ENCODE assay signal across 8 cellular contexts in the genomic region with DNA sequence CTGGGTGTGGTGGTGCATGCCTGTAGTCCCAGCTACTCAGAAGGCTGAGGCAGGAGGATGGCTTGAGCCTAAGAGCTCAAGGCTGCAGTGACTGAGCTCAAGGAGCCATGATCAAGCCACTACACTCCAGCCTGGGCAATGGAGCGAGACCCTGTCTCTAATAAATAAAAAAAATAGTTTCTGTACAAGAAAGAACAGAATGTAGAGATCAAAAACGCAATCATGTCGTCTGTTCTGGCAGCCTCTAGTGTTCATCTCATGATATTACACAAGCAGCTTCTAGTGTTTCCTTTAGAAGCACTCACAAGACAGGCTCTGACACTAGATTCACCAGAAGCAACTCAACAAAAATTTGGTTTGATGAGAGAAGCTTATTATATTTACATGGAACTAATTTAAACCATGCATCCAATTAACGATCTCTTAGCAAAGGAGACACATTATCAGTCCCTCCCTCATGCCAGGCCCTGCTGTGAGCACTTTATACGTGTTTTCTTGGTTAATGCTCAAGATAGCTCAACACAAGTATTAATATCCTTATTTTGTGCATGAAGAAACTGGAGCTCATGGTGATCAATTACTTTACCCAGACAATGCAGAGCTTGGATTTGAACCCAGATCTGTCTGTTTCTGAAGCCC. TPM values are rescaled to one million over a fixed set of nuclear protein-coding genes. Genes with fewer than 3 reads are reported as not detected.
DNase-seq lines count a peak whose midpoint lies in the region; ATAC-seq, FAIRE-seq and TF ChIP-seq lines count a peak whose summit lies in the region.

No MANE protein-coding gene starts in this region.

- peak; percentile 70 to 74 for TF ChIP-seq RAD21 in liver (IDR thresholded peaks at IDR 0.05)

- H3K36me3 ChIP-seq in BE2C (no peaks in the 10 kb centered on the region), bronchial epithelial cell (ENCODE audit: control insufficient read depth, insufficient read depth, low read length) (no peaks in the 10 kb centered on the region), liver (ENCODE audit: control insufficient read depth in 4 of 4, insufficient read depth in 3 of 4, low read depth in 1 of 4, low read length in 3 of 4) (no peaks in the 10 kb centered on the region), aorta (ENCODE audit: control insufficient read depth in 1 of 2, insufficient read depth in 2 of 2, low read length in 1 of 2) (no peaks in the 10 kb centered on the region)

- no peak for DNase-seq in BE2C
- peak; percentile 49 for DNase-seq in GM13976 (ENCODE audit: low spot score)
- peak; percentile 41 for DNase-seq in NCI-H345 treated with DMSO at 0.1 percent for 48 hours (lab: John Stamatoyannopoulos, UW; ENCODE audit: unreplicated experiment)
- peak; percentile 68 for DNase-seq in bronchial epithelial cell (ENCODE audit: low read depth)
- DNase-seq in aorta, result no peak

- no peak for FAIRE-seq in bronchial epithelial cell (lab: Jason Lieb, UNC)

- H3K27ac ChIP-seq in liver (ENCODE audit: low read depth in 1 of 2, low read length in 2 of 2) (no peak overlapping the region), aorta (ENCODE audit: low read depth in 1 of 2, low read length in 2 of 2) (no peak overlapping the region)

- H3K9me3 ChIP-seq in BE2C (no peaks in the 10 kb centered on the region), liver (ENCODE audit: control insufficient read depth in 4 of 4, low read length in 3 of 4) (peaks cover 0 to 5% (median under 1%) of the 10 kb centered on the region in 4 donors), aorta (ENCODE audit: control insufficient read depth, low read length) (no peaks in the 10 kb centered on the region)

- intact Hi-C loops in aorta (cut with DNase I), result loop anchor here (5.0 to 10.0 kb wide), 2 partner anchors 408 to 520 kb away; no protein-coding TSS in a partner anchor

- no peak overlapping the region for H3K4me3 ChIP-seq in BE2C (ENCODE audit: low read depth, low read length)
- no peak overlapping the region for H3K4me3 ChIP-seq in bronchial epithelial cell (ENCODE audit: low read depth, low read length)
- H3K4me3 ChIP-seq in liver (ENCODE audit: low read depth in 1 of 3, low read length in 3 of 3), result no peak overlapping the region
- no peak overlapping the region for H3K4me3 ChIP-seq in aorta (ENCODE audit: low read length in 2 of 2)

- ATAC-seq in GM21576 (IDR thresholded peaks at IDR 0.05; ENCODE audit: unreplicated experiment) (no peak), GM21528 (IDR thresholded peaks at IDR 0.05; ENCODE audit: low FRiP score, unreplicated experiment) (no peak), aorta (ENCODE audit: low FRiP score) (no peak)

- no peak overlapping the region for H3K9ac ChIP-seq in liver (ENCODE audit: low read depth in 1 of 2, low read length in 2 of 2)

- WGBS in liver, result 32% methylated on average over 5 of the region's 5 CpGs
- 37 to 41% methylated on average over 5 of the region's 5 CpGs for WGBS in aorta, 2 donors

- in situ Hi-C loops in GM13976 (cut with MboI; ENCODE audit: low sequenced_read_pairs, unreplicated experiment), result loop anchor here (25.0 kb wide), 1 partner anchor 410 kb away; no protein-coding TSS in a partner anchor

- H3K27me3 ChIP-seq in BE2C (no peaks in the 10 kb centered on the region; the same call in 1 of the 2 replicates), bronchial epithelial cell (ENCODE audit: control insufficient read depth, insufficient read depth, low read length) (no peaks in the 10 kb centered on the region), liver (ENCODE audit: control insufficient read depth in 4 of 4, insufficient read depth in 4 of 4, low read length in 3 of 4) (no peaks in the 10 kb centered on the region), aorta (ENCODE audit: control insufficient read depth in 1 of 2, insufficient read depth in 2 of 2, low read length in 1 of 2) (no peaks in the 10 kb centered on the region)

- H3K4me1 ChIP-seq in BE2C, result no peaks in the 10 kb centered on the region; the same call in 1 of the 2 replicates
- H3K4me1 ChIP-seq in liver (ENCODE audit: control insufficient read depth in 4 of 4, insufficient read depth in 4 of 4, low read length in 3 of 4), result no peaks in the 10 kb centered on the region
- no peaks in the 10 kb centered on the region for H3K4me1 ChIP-seq in aorta (ENCODE audit: control insufficient read depth in 1 of 2, insufficient read depth in 2 of 2, low read length in 2 of 2)

- TF ChIP-seq CTCF in BE2C (IDR thresholded peaks at IDR 0.05; ENCODE audit: low read depth, low read length), result peak; percentile 80
- peak; percentile 63 for TF ChIP-seq CTCF in GM13976 (IDR thresholded peaks at IDR 0.05; ENCODE audit: borderline replicate concordance, control extremely low read depth, extremely low read depth, insufficient read depth, missing control alignments)
- TF ChIP-seq CTCF in bronchial epithelial cell (IDR thresholded peaks at IDR 0.05; ENCODE audit: insufficient read depth, low read length, severe bottlenecking), result peak; percentile 87
- TF ChIP-seq CTCF in liver (IDR thresholded peaks at IDR 0.05; ENCODE audit: low read depth, low read length, missing input control), result peak; percentile 71

TF ChIP-seq in liver, 16 proteins besides CTCF, POLR2A, EP300 and RAD21:
- TF ChIP-seq, protein P1, sequence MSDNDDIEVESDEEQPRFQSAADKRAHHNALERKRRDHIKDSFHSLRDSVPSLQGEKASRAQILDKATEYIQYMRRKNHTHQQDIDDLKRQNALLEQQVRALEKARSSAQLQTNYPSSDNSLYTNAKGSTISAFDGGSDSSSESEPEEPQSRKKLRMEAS (IDR thresholded peaks at IDR 0.05), result no peak
- TF ChIP-seq, protein P2, sequence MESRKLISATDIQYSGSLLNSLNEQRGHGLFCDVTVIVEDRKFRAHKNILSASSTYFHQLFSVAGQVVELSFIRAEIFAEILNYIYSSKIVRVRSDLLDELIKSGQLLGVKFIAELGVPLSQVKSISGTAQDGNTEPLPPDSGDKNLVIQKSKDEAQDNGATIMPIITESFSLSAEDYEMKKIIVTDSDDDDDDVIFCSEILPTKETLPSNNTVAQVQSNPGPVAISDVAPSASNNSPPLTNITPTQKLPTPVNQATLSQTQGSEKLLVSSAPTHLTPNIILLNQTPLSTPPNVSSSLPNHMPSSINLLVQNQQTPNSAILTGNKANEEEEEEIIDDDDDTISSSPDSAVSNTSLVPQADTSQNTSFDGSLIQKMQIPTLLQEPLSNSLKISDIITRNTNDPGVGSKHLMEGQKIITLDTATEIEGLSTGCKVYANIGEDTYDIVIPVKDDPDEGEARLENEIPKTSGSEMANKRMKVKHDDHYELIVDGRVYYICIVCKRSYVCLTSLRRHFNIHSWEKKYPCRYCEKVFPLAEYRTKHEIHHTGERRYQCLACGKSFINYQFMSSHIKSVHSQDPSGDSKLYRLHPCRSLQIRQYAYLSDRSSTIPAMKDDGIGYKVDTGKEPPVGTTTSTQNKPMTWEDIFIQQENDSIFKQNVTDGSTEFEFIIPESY (IDR thresholded peaks at IDR 0.05), result no peak

RNA-seq across cellular contexts. Expression of a gene that starts 6.9 kb away (rescaled TPM):
- not detected for polyA plus RNA-seq in BE2C (2012; ENCODE audit: insufficient read depth, insufficient read length, low read depth)
- total RNA-seq in bronchial epithelial cell (not detected in 2 replicates), liver (not detected), aorta (not detected)
- polyA plus RNA-seq in liver (not detected), aorta (not detected)

RNA-seq across cellular contexts. Expression of a gene that starts 13.3 kb away (rescaled TPM):
- polyA plus RNA-seq in BE2C (2012; ENCODE audit: insufficient read depth, insufficient read length, low read depth), result not detected
- total RNA-seq in bronchial epithelial cell, result not detected in 2 replicates
- not detected for total RNA-seq in liver
- not detected for polyA plus RNA-seq in liver
- not detected for total RNA-seq in aorta
- polyA plus RNA-seq in aorta, result not detected

RNA-seq across cellular contexts. Expression of a gene that starts 19.7 kb away (rescaled TPM):
- not detected for polyA plus RNA-seq in BE2C (2012; ENCODE audit: insufficient read depth, insufficient read length, low read depth)
- total RNA-seq in bronchial epithelial cell, result not detected in 2 replicates
- not detected for total RNA-seq in liver
- polyA plus RNA-seq in liver, result not detected
- not detected for total RNA-seq in aorta
- not detected for polyA plus RNA-seq in aorta

RNA-seq across cellular contexts. Expression of a gene that starts 28.2 kb away (rescaled TPM):
- polyA plus RNA-seq in BE2C (2012; ENCODE audit: insufficient read depth, insufficient read length, low read depth), result not detected
- 0.13 TPM in 1 of 2 replicates, not detected in the other for total RNA-seq in bronchial epithelial cell
- not detected for total RNA-seq in liver
- not detected for polyA plus RNA-seq in liver
- not detected for total RNA-seq in aorta
- not detected for polyA plus RNA-seq in aorta

RNA-seq across cellular contexts. Expression of a gene that starts 46.9 kb away (rescaled TPM):
- not detected for polyA plus RNA-seq in BE2C (2012; ENCODE audit: insufficient read depth, insufficient read length, low read depth)
- total RNA-seq in bronchial epithelial cell (not detected in 2 replicates), liver (not detected), aorta (not detected)
- polyA plus RNA-seq in liver (not detected), aorta (not detected)

Comparison
In these comparisons a context has a peak if more than half of its experiments do, and no peak if none do; other contexts are left out.
1. DNase-seq: peak in GM13976 (single experiment), NCI-H345 treated with DMSO at 0.1 percent for 48 hours (single experiment) and bronchial epithelial cell (single experiment); none in BE2C (single experiment) and aorta (0 of 2).
2. Peak in every context shown above with its lines, with median percentiles within 50 percentile points of each other: CTCF ChIP-seq.